ENCODE assay signal across 26 cellular contexts in the genomic region with DNA sequence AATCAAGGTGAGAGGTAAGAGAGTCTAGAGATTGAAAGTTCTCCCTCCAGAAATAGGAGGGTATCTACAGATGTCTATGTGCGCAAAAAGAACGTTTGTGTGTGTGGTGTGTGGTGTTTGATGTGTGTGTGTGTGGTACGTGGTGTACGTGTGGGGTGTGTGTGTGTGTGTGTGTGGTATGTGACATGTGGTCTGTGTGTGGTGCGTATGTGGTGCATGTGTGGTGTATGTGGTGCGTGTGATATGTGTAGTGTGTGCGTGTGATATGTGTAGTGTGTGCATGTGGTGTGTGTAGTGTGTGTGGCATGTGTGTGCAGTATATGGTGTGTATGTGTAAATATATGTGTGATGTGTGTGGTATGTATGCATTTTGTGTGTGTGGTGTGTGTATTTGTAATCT.
"Had no signal": no experiment of that assay in that cellular context is flagged by ENCODE, and none has a peak within 500 bp of the region (broad histone marks: within the 10 kb centered on the region; RNA-seq: fewer than 3 reads in every experiment).

No MANE protein-coding gene starts in this region.

- ATAC-seq: effector memory CD8-positive, alpha-beta T cell; left lobe of liver; naive thymus-derived CD4-positive, alpha-beta T cell; psoas muscle; right cardiac atrium; stimulated activated memory B cell treated with anti-CD40 and anti-IgM and Interleukin-4, amounts not matched to agents 10 μg/mL and 1 μg/mL and 100 μg/mL, for 72 hours; stimulated activated naive CD8-positive, alpha-beta T cell treated with anti-CD3 and anti-CD28 coated beads, Interleukin-15, Interleukin-2, amounts not matched to agents 100 U/mL and 50 U/mL, for 24 hours had no signal

- H3K4me3 ChIP-seq: coronary artery, lung, neural progenitor cell, ovary, psoas muscle, skin epidermis, spleen, testis, tibial artery, upper lobe of left lung, vagina had no signal

- H3K4me1 ChIP-seq: neural progenitor cell, psoas muscle, testis, tibial artery, upper lobe of left lung, vagina had no signal

- H3K36me3 ChIP-seq: ovary, spleen, tibial artery, upper lobe of left lung, vagina had no signal

- H3K9me3 ChIP-seq: ovary, psoas muscle, testis, tibial artery, upper lobe of left lung, vagina had no signal

- H3K9ac ChIP-seq: neural progenitor cell had no signal

- FAIRE-seq: endometrium, frontal cortex, keratinocyte had no signal

- H3K27me3 ChIP-seq: neural progenitor cell, ovary, spleen, testis, tibial artery, upper lobe of left lung, vagina had no signal

- H3K4me2 ChIP-seq: neural progenitor cell had no signal

- DNase-seq: dermis blood vessel endothelial cell; effector memory CD8-positive, alpha-beta T cell; erythroblast; naive thymus-derived CD4-positive, alpha-beta T cell; nucleus accumbens; ovary; posterior cingulate gyrus; psoas muscle; right cardiac atrium; spleen; stimulated activated CD4-positive, alpha-beta T cell treated with anti-CD3 and anti-CD28 coated beads, Interleukin-4, amount 100 ng/mL, for 4 hours; stimulated activated naive CD8-positive, alpha-beta T cell treated with anti-CD3 and anti-CD28 coated beads, Interleukin-15, Interleukin-2, amounts not matched to agents 100 U/mL and 50 U/mL, for 24 hours; substantia nigra; testis; tibial artery; upper lobe of left lung had no signal

- H2AFZ ChIP-seq: neural progenitor cell had no signal

- H3K27ac ChIP-seq: coronary artery, neural progenitor cell, ovary, psoas muscle, skin epidermis, spleen, testis, tibial artery, upper lobe of left lung, vagina had no signal
